Comparison of ENCODE assay signal across 31 cellular contexts in the genomic region with DNA sequence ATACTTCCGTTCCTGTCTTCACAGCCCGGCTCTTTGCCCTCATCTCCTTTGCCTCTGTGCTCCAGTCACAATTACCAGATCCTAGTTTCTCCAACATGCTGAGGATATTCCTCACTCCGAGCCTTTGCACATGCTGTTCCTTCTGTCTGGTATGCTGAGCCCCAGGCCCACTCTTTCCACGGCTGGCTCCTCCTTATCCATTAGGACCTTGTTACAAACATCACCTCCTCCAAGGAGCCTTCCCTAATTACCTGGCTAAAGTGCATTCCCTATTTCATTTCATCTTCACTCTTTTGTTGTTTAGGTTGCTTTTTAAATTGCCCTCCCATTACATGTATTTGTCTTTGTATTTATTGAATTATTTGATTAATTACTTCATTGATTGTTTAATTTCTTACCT. TPM values are rescaled to one million over a fixed set of nuclear protein-coding genes. Genes with fewer than 3 reads are reported as not detected.
DNase-seq lines count a peak whose midpoint lies in the region; ATAC-seq, FAIRE-seq and TF ChIP-seq lines count a peak whose summit lies in the region.
"Had no signal": no experiment of that assay in that cellular context is flagged by ENCODE, and none has a peak within 500 bp of the region (broad histone marks: within the 10 kb centered on the region; RNA-seq: fewer than 3 reads in every experiment).

No MANE protein-coding gene starts in this region.

- H3K9me3 ChIP-seq in HepG2 (ENCODE audit: low read length) = no peaks in the 10 kb centered on the region
- H3K9me3 ChIP-seq in right lobe of liver = no peaks in the 10 kb centered on the region
- H3K9me3 ChIP-seq: BLaER1 treated with 17β-estradiol and CSF1 and Interleukin-3, amounts not matched to agents 10 nM and 100 nM; body of pancreas; gastroesophageal sphincter; HAP-1; left lung; tibial nerve had no signal

- TF ChIP-seq CTCF in HepG2 (CRISPR knock-in tag; IDR thresholded peaks at IDR 0.05) (no peak), right lobe of liver (IDR thresholded peaks at IDR 0.05) (no peak)

- no peak overlapping the region for H3K4me2 ChIP-seq in HepG2 (ENCODE audit: low read depth, low read length)
- H3K4me2 ChIP-seq: PC-9 had no signal

- H3K4me3 Mint-ChIP-seq in activated naive CD8-positive, alpha-beta T cell treated with anti-CD3 and anti-CD28 coated beads, Interleukin-2, amount 50 U/mL, for 24 hours = no peak overlapping the region
- H3K4me3 Mint-ChIP-seq: T-helper 17 cell had no signal

- intact Hi-C loops in HepG2 (cut with micrococcal nuclease; ENCODE audit: unreplicated experiment) (no loop called here), right lobe of liver (cut with DNase I) (no loop called here)

- BruUV-seq in HepG2 (replicated peaks; lab: Mats Ljungman, UMichigan) = no TSS peak

- CTCF ChIA-PET in HepG2 (lab: Yijun Ruan, JAX; ENCODE audit: low intra/inter-chr PET ratio, low total read pairs) = no interaction called here

- H3K4me1 Mint-ChIP-seq in activated naive CD8-positive, alpha-beta T cell treated with anti-CD3 and anti-CD28 coated beads, Interleukin-2, amount 50 U/mL, for 24 hours = peaks cover 68% of the 10 kb centered on the region

- no peak overlapping the region for H3K27ac ChIP-seq in HepG2 (ENCODE audit: extremely low read length, insufficient read depth, low read length)
- no peak overlapping the region for H3K27ac ChIP-seq in right lobe of liver
- H3K27ac ChIP-seq: body of pancreas, gastroesophageal sphincter, left lung, parathyroid adenoma, PC-9, tibial nerve had no signal

- H3K27me3 ChIP-seq in HepG2 (ENCODE audit: control insufficient read depth in 1 of 2, insufficient read depth in 2 of 2, low read length in 2 of 2) (peaks cover 4 to 34% of the 10 kb centered on the region in 2 experiments; a peak in 3 of 5 replicates), right lobe of liver (no peaks in the 10 kb centered on the region)
- H3K27me3 ChIP-seq: BLaER1 treated with 17β-estradiol and CSF1 and Interleukin-3, amounts not matched to agents 10 nM and 100 nM; body of pancreas; left lung; tibial nerve had no signal

- no peak for TF ChIP-seq POLR2A in HepG2 (IDR thresholded peaks at IDR 0.05; ENCODE audit: insufficient read depth in 1 of 2, low read depth in 2 of 2, low read length in 2 of 2)
- no peak for TF ChIP-seq POLR2A in right lobe of liver (IDR thresholded peaks at IDR 0.05)

- POLR2A ChIA-PET in HepG2 (lab: Yijun Ruan, JAX) = interaction anchor here (2.3 kb wide), 1 partner anchor 22 kb away, joined by 7 read pairs; no protein-coding TSS in a partner anchor

- 31% methylated on average over 4 of the region's 4 CpGs for WGBS in HepG2 (ENCODE audit: low lambda C conversion rate)
- 72% methylated on average over 4 of the region's 4 CpGs for WGBS in right lobe of liver (ENCODE audit: insufficient coverage, low coverage, low lambda C conversion rate, missing lambda C conversion rate)

- H2AFZ ChIP-seq in HepG2 (ENCODE audit: low read length) = no peak overlapping the region
- H2AFZ ChIP-seq: parathyroid adenoma, PC-9 had no signal

- TF ChIP-seq EP300 in HepG2 (IDR thresholded peaks at IDR 0.05; ENCODE audit: low read depth in 2 of 2, low read length in 2 of 2) (no peak), HepG2 (CRISPR knock-in tag; IDR thresholded peaks at IDR 0.05; ENCODE audit: borderline replicate concordance) (no peak)

- H3K9me3 Mint-ChIP-seq in activated naive CD8-positive, alpha-beta T cell treated with anti-CD3 and anti-CD28 coated beads, Interleukin-2, amount 50 U/mL, for 24 hours = no peaks in the 10 kb centered on the region

- no peaks in the 10 kb centered on the region for H4K20me1 ChIP-seq in HepG2 (ENCODE audit: insufficient read depth, low read length)
- H4K20me1 ChIP-seq: BLaER1 treated with 17β-estradiol and CSF1 and Interleukin-3, amounts not matched to agents 10 nM and 100 nM had no signal

- H3K4me3 ChIP-seq in HepG2 (replicated peaks in 1 of 3; ENCODE audit: insufficient read depth in 1 of 3, low read depth in 2 of 3, low read length in 3 of 3) (no peak overlapping the region), right lobe of liver (no peak overlapping the region)
- H3K4me3 ChIP-seq: BLaER1 treated with 17β-estradiol and CSF1 and Interleukin-3, amounts not matched to agents 10 nM and 100 nM; body of pancreas; gastroesophageal sphincter; HAP-1; left lung; PC-9; tibial nerve had no signal

- no peak for ATAC-seq in HepG2
- ATAC-seq in right lobe of liver = no peak
- ATAC-seq in activated naive CD8-positive, alpha-beta T cell treated with anti-CD3 and anti-CD28 coated beads, Interleukin-2, amount 50 U/mL, for 24 hours = no peak
- ATAC-seq in left lobe of liver = no peak
- ATAC-seq: body of pancreas, gastroesophageal sphincter, left lung, T-helper 17 cell had no signal

- no peak for TF ChIP-seq RAD21 in HepG2 (CRISPR knock-in tag; IDR thresholded peaks at IDR 0.05)

- H3K36me3 ChIP-seq in HepG2 (replicated peaks in 1 of 2; ENCODE audit: control insufficient read depth in 1 of 2, insufficient read depth in 2 of 2, low read length in 2 of 2) (no peaks in the 10 kb centered on the region), right lobe of liver (no peaks in the 10 kb centered on the region)
- H3K36me3 ChIP-seq: BLaER1 treated with 17β-estradiol and CSF1 and Interleukin-3, amounts not matched to agents 10 nM and 100 nM; gastroesophageal sphincter; HAP-1; left lung; tibial nerve had no signal

- no peak for DNase-seq in HepG2 (ENCODE audit: low spot score)
- no peak for DNase-seq in right lobe of liver
- no peak for DNase-seq in activated naive CD8-positive, alpha-beta T cell treated with anti-CD3 and anti-CD28 coated beads, Interleukin-2, amount 50 U/mL, for 24 hours
- peak; percentile 7 for DNase-seq in left lobe of liver (ENCODE audit: low spot score)
- DNase-seq in stimulated activated CD4-positive, alpha-beta T cell treated with anti-CD3 and anti-CD28 coated beads, Interleukin-4, amount 100 ng/mL, for 24 hours = no peak
- DNase-seq in D341Med (ENCODE audit: low spot score) = no peak
- DNase-seq in NCI-H345 treated with DMSO at 0.1 percent for 48 hours (lab: John Stamatoyannopoulos, UW; ENCODE audit: unreplicated experiment) = no peak
- DNase-seq: activated CD4-positive, alpha-beta T cell treated with anti-CD3 and anti-CD28 coated beads, Interleukin-2, amount 50 U/mL, for 48 hours; cerebellar nuclear complex; DMS79; hypothalamus; KBM-7; mesenchymal stem cell; NCI-H1105 treated with DMSO at 0.1 percent for 48 hours; NCI-H1930; NCI-H526; PC-9; SHP77; stimulated activated CD4-positive, alpha-beta T cell treated with anti-CD3 and anti-CD28 coated beads, Interleukin-2, amount 100 ng/mL, for 24 hours; stimulated activated CD8-positive, alpha-beta memory T cell treated with anti-CD3 and anti-CD28 coated beads, Interleukin-4, amount 100 ng/mL, for 48 hours; T-helper 17 cell had no signal

- peaks cover 1% of the 10 kb centered on the region for H3K36me3 Mint-ChIP-seq in activated naive CD8-positive, alpha-beta T cell treated with anti-CD3 and anti-CD28 coated beads, Interleukin-2, amount 50 U/mL, for 24 hours (ENCODE audit: low read depth)

- H3K4me1 ChIP-seq in HepG2 (ENCODE audit: insufficient read depth, low read length) (peaks cover 47% of the 10 kb centered on the region), right lobe of liver (no peaks in the 10 kb centered on the region)
- H3K4me1 ChIP-seq: gastroesophageal sphincter had no signal

- in situ Hi-C loops in HepG2 (cut with HindIII; ENCODE audit: extremely low pct_ligation_motif_present, low pct_unique_long_range_greater_than_20kb) = no loop called here

- no peaks in the 10 kb centered on the region for H3K27me3 Mint-ChIP-seq in activated naive CD8-positive, alpha-beta T cell treated with anti-CD3 and anti-CD28 coated beads, Interleukin-2, amount 50 U/mL, for 24 hours
- H3K27me3 Mint-ChIP-seq: T-helper 17 cell had no signal

- FAIRE-seq in HepG2 (lab: Jason Lieb, UNC) = no peak
- FAIRE-seq: G401.6 had no signal

- peak overlapping the region; percentile 92 for H3K27ac Mint-ChIP-seq in activated naive CD8-positive, alpha-beta T cell treated with anti-CD3 and anti-CD28 coated beads, Interleukin-2, amount 50 U/mL, for 24 hours
- H3K27ac Mint-ChIP-seq: T-helper 17 cell had no signal

- no peaks in the 10 kb centered on the region for H3K79me2 ChIP-seq in HepG2 (ENCODE audit: insufficient read depth, low read length)

- no peak overlapping the region for H3K9ac ChIP-seq in HepG2 (ENCODE audit: insufficient read depth, low read depth, low read length)
- H3K9ac ChIP-seq: parathyroid adenoma had no signal

RNA-seq across cellular contexts. Expression of a gene that starts 14.9 kb away (rescaled TPM):
- total RNA-seq in HepG2 (2016; rRNA removed; fragmentation: Illumina TruSeq; extraction: Trizol) = 2.8 and 5.9 TPM in 2 replicates
- total RNA-seq in HepG2 (2016; cell fraction: cytosol; rRNA removed; fragmentation: Illumina TruSeq; extraction: Trizol; ENCODE audit: low read depth) = 1.1 and 2.0 TPM in 2 replicates
- 2.8 and 5.0 TPM in 2 replicates for total RNA-seq in HepG2 (2016; cell fraction: insoluble cytoplasmic fraction; rRNA removed; fragmentation: Illumina TruSeq; extraction: Trizol)
- total RNA-seq in HepG2 (2016; cell fraction: membrane; rRNA removed; fragmentation: Illumina TruSeq; extraction: Trizol) = 3.1 and 3.2 TPM in 2 replicates
- 7.2 and 8.0 TPM in 2 replicates for total RNA-seq in HepG2 (2016; cell fraction: nucleus; rRNA removed; fragmentation: Illumina TruSeq; extraction: Trizol)
- 2.7 and 3.3 TPM in 2 replicates for polyA plus RNA-seq in HepG2 (2011; rRNA removed)
- polyA plus RNA-seq in HepG2 (2011; cell fraction: cytosol; rRNA removed) = 1.8 and 2.1 TPM in 2 replicates
- polyA plus RNA-seq in HepG2 (2011; cell fraction: nucleus; rRNA removed) = 5.0 and 7.4 TPM in 2 replicates
- polyA plus RNA-seq in HepG2 (2012) = 2.3 and 3.3 TPM in 2 replicates
- polyA plus RNA-seq in HepG2 (2016; cell fraction: cytosol; fragmentation: Illumina TruSeq; extraction: Trizol; ENCODE audit: low read depth) = 0.83 and 1.3 TPM in 2 replicates
- polyA plus RNA-seq in HepG2 (2016; cell fraction: insoluble cytoplasmic fraction; fragmentation: Illumina TruSeq; extraction: Trizol; ENCODE audit: low read depth) = 2.4 and 5.1 TPM in 2 replicates
- 2.8 and 3.2 TPM in 2 replicates for polyA plus RNA-seq in HepG2 (2016; cell fraction: membrane; fragmentation: Illumina TruSeq; extraction: Trizol; ENCODE audit: low read depth)
- polyA plus RNA-seq in HepG2 (2016; cell fraction: nucleus; fragmentation: Illumina TruSeq; extraction: Trizol; ENCODE audit: insufficient read depth, low read depth) = 14.1 and 15.0 TPM in 2 replicates
- polyA minus RNA-seq in HepG2 (2011; rRNA and poly(A)+ RNA removed; ENCODE audit: low replicate concordance) = 4.0 and 29.5 TPM in 2 replicates
- polyA minus RNA-seq in HepG2 (2011; cell fraction: cytosol; rRNA and poly(A)+ RNA removed) = 1.8 and 1.9 TPM in 2 replicates
- polyA minus RNA-seq in HepG2 (2011; cell fraction: nucleus; rRNA and poly(A)+ RNA removed) = 2.4 and 2.8 TPM in 2 replicates
- 1 to 10 TPM; 1.8 to 4.2 (median 3.4) TPM for total RNA-seq in right lobe of liver
- 5.1 TPM for total RNA-seq in left lobe of liver

RNA-seq across cellular contexts. Expression of a gene that starts 54.6 kb away (rescaled TPM):
- total RNA-seq in HepG2 (2016; rRNA removed; fragmentation: Illumina TruSeq; extraction: Trizol) = 1.0 and 2.7 TPM in 2 replicates
- 0.79 and 1.1 TPM in 2 replicates for total RNA-seq in HepG2 (2016; cell fraction: cytosol; rRNA removed; fragmentation: Illumina TruSeq; extraction: Trizol; ENCODE audit: low read depth)
- total RNA-seq in HepG2 (2016; cell fraction: insoluble cytoplasmic fraction; rRNA removed; fragmentation: Illumina TruSeq; extraction: Trizol) = 1.1 and 2.2 TPM in 2 replicates
- total RNA-seq in HepG2 (2016; cell fraction: membrane; rRNA removed; fragmentation: Illumina TruSeq; extraction: Trizol) = 1.0 and 1.5 TPM in 2 replicates
- total RNA-seq in HepG2 (2016; cell fraction: nucleus; rRNA removed; fragmentation: Illumina TruSeq; extraction: Trizol) = 2.3 and 2.7 TPM in 2 replicates
- 11.8 and 13.6 TPM in 2 replicates for polyA plus RNA-seq in HepG2 (2011; rRNA removed)
- 10.8 and 11.2 TPM in 2 replicates for polyA plus RNA-seq in HepG2 (2011; cell fraction: cytosol; rRNA removed)
- 21.1 and 23.7 TPM in 2 replicates for polyA plus RNA-seq in HepG2 (2011; cell fraction: nucleus; rRNA removed)
- polyA plus RNA-seq in HepG2 (2012) = 5.8 and 8.1 TPM in 2 replicates
- 0.49 and 0.54 TPM in 2 replicates for polyA plus RNA-seq in HepG2 (2016; cell fraction: cytosol; fragmentation: Illumina TruSeq; extraction: Trizol; ENCODE audit: low read depth)
- polyA plus RNA-seq in HepG2 (2016; cell fraction: insoluble cytoplasmic fraction; fragmentation: Illumina TruSeq; extraction: Trizol; ENCODE audit: low read depth) = 1.3 TPM in 2 replicates
- polyA plus RNA-seq in HepG2 (2016; cell fraction: membrane; fragmentation: Illumina TruSeq; extraction: Trizol; ENCODE audit: low read depth) = 0.65 and 1.0 TPM in 2 replicates
- 5.4 and 6.5 TPM in 2 replicates for polyA plus RNA-seq in HepG2 (2016; cell fraction: nucleus; fragmentation: Illumina TruSeq; extraction: Trizol; ENCODE audit: insufficient read depth, low read depth)
- polyA minus RNA-seq in HepG2 (2011; rRNA and poly(A)+ RNA removed; ENCODE audit: low replicate concordance) = 0.91 and 31.9 TPM in 2 replicates
- 4.7 and 5.3 TPM in 2 replicates for polyA minus RNA-seq in HepG2 (2011; cell fraction: cytosol; rRNA and poly(A)+ RNA removed)
- 8.9 and 10.4 TPM in 2 replicates for polyA minus RNA-seq in HepG2 (2011; cell fraction: nucleus; rRNA and poly(A)+ RNA removed)
- total RNA-seq in right lobe of liver = 1 to 10 TPM in 1 of 6 experiments, under 1 TPM in 5; 0.37 to 1.6 (median 0.83) TPM
- 0.43 TPM for total RNA-seq in left lobe of liver
- total RNA-seq: HT1080, M059J, PC-9 had no signal
